Comparison of ENCODE assay signal across 16 cellular contexts in the genomic region with DNA sequence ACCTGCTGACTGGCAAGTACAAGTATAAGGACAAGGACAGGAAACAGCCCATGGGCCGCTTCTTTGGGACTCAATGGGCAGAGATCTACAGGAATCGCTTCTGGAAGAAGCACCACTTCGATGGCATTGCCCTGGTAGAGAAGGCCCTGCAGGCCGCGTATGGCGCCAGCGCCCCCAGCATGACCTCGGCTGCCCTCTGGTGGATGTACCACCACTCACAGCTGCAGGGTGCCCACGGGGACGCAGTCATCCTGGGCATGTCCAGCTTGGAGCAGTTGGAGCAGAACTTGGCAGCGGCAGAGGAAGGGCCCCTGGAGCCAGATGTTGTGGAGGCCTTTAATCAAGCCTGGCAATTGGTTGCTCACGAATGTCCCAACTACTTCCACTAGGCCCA. TPM values are rescaled to one million over a fixed set of nuclear protein-coding genes. Genes with fewer than 3 reads are reported as not detected.
A peak's percentile ranks its signal among the peaks of the same experiment; 100 is the strongest.
DNase-seq lines count a peak whose midpoint lies in the region; ATAC-seq, FAIRE-seq and TF ChIP-seq lines count a peak whose summit lies in the region.
"Had no signal": no experiment of that assay in that cellular context is flagged by ENCODE, and none has a peak within 500 bp of the region (broad histone marks: within the 10 kb centered on the region; RNA-seq: fewer than 3 reads in every experiment).

No MANE protein-coding gene starts in this region.

- H3K9me3 Mint-ChIP-seq in stimulated activated naive CD8-positive, alpha-beta T cell treated with anti-CD3 and anti-CD28 coated beads, Interleukin-15, amount 100 ng/mL, for 72 hours, result no peaks in the 10 kb centered on the region

- H3K4me3 ChIP-seq in Loucy (ENCODE audit: low read length, poor library complexity, severe bottlenecking) (no peak overlapping the region), H1 (ENCODE audit: extremely low read depth in 1 of 4, insufficient read depth in 2 of 4, low read depth in 3 of 4, low read length in 4 of 4) (no peak overlapping the region)
- H3K4me3 ChIP-seq: SK-N-MC had no signal

- TF ChIP-seq EP300 in H1 (IDR thresholded peaks at IDR 0.05; ENCODE audit: borderline replicate concordance in 1 of 2, low read depth in 2 of 2, low read length in 2 of 2), result no peak

- no peak overlapping the region for H2AK5ac ChIP-seq in H1 (ENCODE audit: low read depth, low read length)

- H2BK15ac ChIP-seq in H1 (ENCODE audit: low read length), result no peak overlapping the region

- WGBS in H1 (ENCODE audit: extremely low coverage in 1 of 2, insufficient coverage in 1 of 2, insufficient read length in 1 of 2, insufficient replicate concordance in 2 of 2, low coverage in 1 of 2, low lambda C conversion rate in 2 of 2, missing lambda C conversion rate in 1 of 2), 2 experiments, result 96% methylated on average over 12 of the region's 12 CpGs; no CpG with 5 or more reads in 1 of the 2 experiments

- H3K4me1 Mint-ChIP-seq in stimulated activated naive CD8-positive, alpha-beta T cell treated with anti-CD3 and anti-CD28 coated beads, Interleukin-15, amount 100 ng/mL, for 72 hours, result no peaks in the 10 kb centered on the region

- no peaks in the 10 kb centered on the region for H4K20me1 ChIP-seq in Loucy (ENCODE audit: insufficient read depth, low read length, poor library complexity, severe bottlenecking)
- H4K20me1 ChIP-seq in H1 (replicated peaks in 1 of 2; ENCODE audit: control insufficient read depth in 1 of 2, insufficient read depth in 2 of 2, low read length in 2 of 2), result peaks cover 16 to 19% of the 10 kb centered on the region in 2 experiments

- H3K9ac ChIP-seq in Loucy (ENCODE audit: low read depth, low read length, poor library complexity, severe bottlenecking) (no peak overlapping the region), H1 (replicated peaks in 1 of 4; ENCODE audit: extremely low read depth in 1 of 4, low read depth in 3 of 4, low read length in 3 of 4) (no peak overlapping the region)

- TF ChIP-seq POLR2A in H1 (IDR thresholded peaks at IDR 0.05; ENCODE audit: control extremely low read depth in 1 of 2, low read depth in 2 of 2, low read length in 2 of 2), result no peak

- H3K23ac ChIP-seq in H1 (ENCODE audit: insufficient read length), result no peak overlapping the region

- H3K56ac ChIP-seq in H1 (replicated peaks; ENCODE audit: insufficient read length, low read depth, low read length), result no peak overlapping the region

- no peak overlapping the region for H3K4me2 ChIP-seq in Loucy (ENCODE audit: low read depth, low read length, poor library complexity, severe bottlenecking)
- H3K4me2 ChIP-seq in H1 (ENCODE audit: insufficient read depth in 1 of 2, low read depth in 2 of 2, low read length in 2 of 2), result no peak overlapping the region

- peak; percentile 9 for ATAC-seq in stimulated activated naive CD8-positive, alpha-beta T cell treated with anti-CD3 and anti-CD28 coated beads, Interleukin-15, Interleukin-2, amounts not matched to agents 100 U/mL and 50 U/mL, for 24 hours
- ATAC-seq in stimulated activated naive CD8-positive, alpha-beta T cell treated with anti-CD3 and anti-CD28 coated beads, Interleukin-15, amount 100 ng/mL, for 72 hours, result no peak

- H3K18ac ChIP-seq in H1 (ENCODE audit: extremely low read depth, low read length), result no peak overlapping the region

- H3K27ac ChIP-seq in H1 (ENCODE audit: low read depth, low read length), result no peak overlapping the region; the same call in 1 of the 2 replicates
- H3K27ac ChIP-seq: SK-N-MC had no signal

- H3K27ac Mint-ChIP-seq in stimulated activated naive CD8-positive, alpha-beta T cell treated with anti-CD3 and anti-CD28 coated beads, Interleukin-15, amount 100 ng/mL, for 72 hours, result peak overlapping the region in 1 of 2 donors; percentile 87

- no peak overlapping the region for H4K8ac ChIP-seq in H1 (ENCODE audit: extremely low read depth, insufficient read depth, low read length)

- H2BK5ac ChIP-seq in H1 (ENCODE audit: low read depth, low read length), result peak overlapping the region; percentile 60; the same call in 1 of the 2 replicates

- H2BK120ac ChIP-seq in H1 (replicated peaks; ENCODE audit: low read depth, low read length), result no peak overlapping the region

- no peak for DNase-seq in stimulated activated naive CD8-positive, alpha-beta T cell treated with anti-CD3 and anti-CD28 coated beads, Interleukin-15, Interleukin-2, amounts not matched to agents 100 U/mL and 50 U/mL, for 24 hours
- no peak for DNase-seq in stimulated activated naive CD8-positive, alpha-beta T cell treated with anti-CD3 and anti-CD28 coated beads, Interleukin-15, amount 100 ng/mL, for 72 hours
- no peak for DNase-seq in H1 (ENCODE audit: low read depth in 1 of 2, low spot score in 2 of 2)
- no peak for DNase-seq in DMS153 (lab: John Stamatoyannopoulos, UW)
- no peak for DNase-seq in activated gamma-delta T cell treated with Interleukin-2 at 50 U/mL for 16 hours
- no peak for DNase-seq in NCI-H82 (lab: John Stamatoyannopoulos, UW)
- DNase-seq: C1 segment of cervical spinal cord, NCI-H1048, NCI-H1436 treated with DMSO at 0.1 percent for 48 hours, NCI-H2029 treated with DMSO at 0.1 percent for 48 hours, NCI-H2171 treated with DMSO at 0.1 percent for 48 hours, NCI-H446 treated with DMSO at 0.1 percent for 48 hours, NCI-H748 treated with DMSO at 0.1 percent for 48 hours had no signal

- no peak overlapping the region for H2AFZ ChIP-seq in Loucy (ENCODE audit: low read length)
- no peak overlapping the region for H2AFZ ChIP-seq in H1 (ENCODE audit: low read length)

- H4K91ac ChIP-seq in H1 (replicated peaks; ENCODE audit: insufficient read length, low read length), result no peak overlapping the region

- FAIRE-seq in H1 (lab: Jason Lieb, UNC), result no peak
- FAIRE-seq: H54 had no signal

- CTCF ChIA-PET in H1 (lab: Charles Lee; ENCODE audit: partially characterized antibody), result interaction anchor here (0.6 to 3.0 kb wide), 14 partner anchors 9 to 225 kb away, joined by 3 to 13 read pairs (median 4); a partner anchor contains a TSS

- H3K4ac ChIP-seq in H1 (replicated peaks; ENCODE audit: insufficient read length, low read depth, low read length), result no peak overlapping the region

- no peak overlapping the region for H3K4me3 Mint-ChIP-seq in stimulated activated naive CD8-positive, alpha-beta T cell treated with anti-CD3 and anti-CD28 coated beads, Interleukin-15, amount 100 ng/mL, for 72 hours

- no peak overlapping the region for H2BK20ac ChIP-seq in H1 (ENCODE audit: low read length)

- H3K79me2 ChIP-seq in Loucy (ENCODE audit: insufficient read depth, low read length), result peaks cover 13% of the 10 kb centered on the region; the same call in 1 of the 2 replicates
- peaks cover 4 to 93% of the 10 kb centered on the region in 2 experiments for H3K79me2 ChIP-seq in H1 (ENCODE audit: control insufficient read depth in 1 of 2, insufficient read depth in 2 of 2, low read length in 2 of 2)

- no peak overlapping the region for H2BK12ac ChIP-seq in H1 (ENCODE audit: low read depth, low read length)

- H4K5ac ChIP-seq in H1 (ENCODE audit: insufficient read length, low read depth, low read length), result no peak overlapping the region

- no peaks in the 10 kb centered on the region for H3K9me3 ChIP-seq in Loucy (ENCODE audit: insufficient read depth, low read depth, low read length)
- H3K9me3 ChIP-seq in H1 (ENCODE audit: insufficient read depth in 2 of 2, low read depth in 1 of 2, low read length in 1 of 2), result no peaks in the 10 kb centered on the region

- no peak overlapping the region for H3K14ac ChIP-seq in H1 (ENCODE audit: insufficient read length)

- TF ChIP-seq CTCF in Loucy (conservative IDR thresholded peaks at IDR 0.05; ENCODE audit: low read length) (0 out of 2 replicates have a peak, but pooled peaks have one; percentile 15), H1 (IDR thresholded peaks at IDR 0.05; ENCODE audit: control extremely low read depth in 1 of 3, insufficient read depth in 1 of 3, low read depth in 1 of 3, low read length in 3 of 3) (peak; percentile 39 to 67 (median 47))

- peaks cover 79% of the 10 kb centered on the region; the same call in 1 of the 2 replicates for H3K36me3 ChIP-seq in Loucy (ENCODE audit: insufficient read depth, low read length)
- H3K36me3 ChIP-seq in H1 (ENCODE audit: control insufficient read depth in 2 of 4, insufficient read depth in 4 of 4, low read length in 3 of 4), result peaks cover 24 to 98% (median 61%) of the 10 kb centered on the region in 4 experiments

- no peaks in the 10 kb centered on the region for H3K23me2 ChIP-seq in H1 (ENCODE audit: low read depth, low read length)

- no peaks in the 10 kb centered on the region for H3K27me3 ChIP-seq in Loucy (ENCODE audit: insufficient read depth, low read length, poor library complexity, severe bottlenecking)
- no peaks in the 10 kb centered on the region for H3K27me3 ChIP-seq in H1 (replicated peaks in 1 of 4; ENCODE audit: control insufficient read depth in 3 of 4, extremely low read depth in 1 of 4, insufficient read depth in 3 of 4, low read length in 3 of 4)

- H3K9me2 ChIP-seq in Loucy (replicated peaks; ENCODE audit: low read depth, low read length), result no peaks in the 10 kb centered on the region

- peaks cover 3% of the 10 kb centered on the region for H3K79me1 ChIP-seq in H1 (ENCODE audit: low read depth, low read length)

- peak; percentile 23 to 49; a peak in 3 of 4 replicates for TF ChIP-seq RAD21 in H1 (IDR thresholded peaks at IDR 0.05 in 1 of 2, conservative IDR thresholded peaks at IDR 0.05 in 1 of 2; ENCODE audit: low read depth in 2 of 2, low read length in 2 of 2)

- POLR2A ChIA-PET in H1 (lab: Charles Lee; ENCODE audit: partially characterized antibody), result interaction anchor here (0.7 to 2.2 kb wide), 5 partner anchors 13 to 149 kb away, joined by 3 to 11 read pairs (median 5); a partner anchor contains a TSS

- H3K4me1 ChIP-seq in Loucy (ENCODE audit: insufficient read depth, low read length, poor library complexity, severe bottlenecking), result no peaks in the 10 kb centered on the region
- no peaks in the 10 kb centered on the region; a peak in 1 of 7 replicates for H3K4me1 ChIP-seq in H1 (replicated peaks in 1 of 4; ENCODE audit: control insufficient read depth in 3 of 4, insufficient read depth in 4 of 4, low read length in 3 of 4)

- no peaks in the 10 kb centered on the region for H3F3A ChIP-seq in Loucy (ENCODE audit: low read depth)

- no peaks in the 10 kb centered on the region for H3K27me3 Mint-ChIP-seq in stimulated activated naive CD8-positive, alpha-beta T cell treated with anti-CD3 and anti-CD28 coated beads, Interleukin-15, amount 100 ng/mL, for 72 hours

TF ChIP-seq in H1, 55 proteins besides CTCF, POLR2A, EP300 and RAD21 (continues in another document):
- TF ChIP-seq BACH1 (IDR thresholded peaks at IDR 0.05; ENCODE audit: low read length) (no peak), POLR2AphosphoS5 (IDR thresholded peaks at IDR 0.05; ENCODE audit: low read depth, low read length) (0 out of 2 replicates have a peak, but pooled peaks have one; percentile 3)

RNA-seq across cellular contexts. Expression of a gene that starts 32.0 kb away (rescaled TPM):
- total RNA-seq in H1 (2021; fragmentation: NEBNext Ultra II Directional; extraction: Animal tissue kit (Norgen Biotek cat#: 25700)), result 435 and 442 TPM in 2 replicates
- 508 and 545 TPM in 2 replicates for polyA plus RNA-seq in H1 (2011; rRNA removed)
- 385 TPM for polyA plus RNA-seq in H1 (2011; cell fraction: cytosol; rRNA removed)
- polyA plus RNA-seq in H1 (2011; cell fraction: nucleus; rRNA removed), result 502 TPM
- 494 to 679 TPM (median 577 TPM) in 4 replicates for polyA plus RNA-seq in H1 (2012, experiment 1 of 2)
- 40.0 TPM for polyA plus RNA-seq in H1 (2012, experiment 2 of 2)
- polyA plus RNA-seq in H1 (2013, experiment 1 of 2), result 584 TPM
- polyA plus RNA-seq in H1 (2013, experiment 2 of 2), result 535 TPM
- polyA minus RNA-seq in H1 (2011; rRNA and poly(A)+ RNA removed), result 1,534 and 1,897 TPM in 2 replicates
- 589 TPM for polyA minus RNA-seq in H1 (2011; cell fraction: cytosol; rRNA and poly(A)+ RNA removed)
- polyA minus RNA-seq in H1 (2011; cell fraction: nucleus; rRNA and poly(A)+ RNA removed), result 376 TPM
